In genomic region chr17:8220783-8221662, GRCh38 we compare ENCODE assay signal across 8 cellular contexts.
A peak's percentile ranks its signal among the peaks of the same experiment; 100 is the strongest.
DNase-seq lines count a peak whose midpoint lies in the region; ATAC-seq, FAIRE-seq and TF ChIP-seq lines count a peak whose summit lies in the region.

No MANE protein-coding gene starts in this region.

- ATAC-seq in HG03520 (IDR thresholded peaks at IDR 0.05; ENCODE audit: unreplicated experiment) = no peak

- peak overlapping the region; percentile 82 for H3K9ac ChIP-seq in NT2/D1 (ENCODE audit: insufficient read length, low read depth)

- peak; percentile 58 for DNase-seq in D721Med (ENCODE audit: insufficient read length, low spot score)
- DNase-seq in HTR-8/SVneo (ENCODE audit: insufficient read length, low spot score) = peak; percentile 81
- DNase-seq in NT2/D1 (ENCODE audit: low read depth, low spot score) = no peak
- peak; percentile 83 to 100 (median 99) for DNase-seq in activated CD8-positive, alpha-beta memory T cell treated with anti-CD3 and anti-CD28 coated beads for 48 hours (ENCODE audit: low read depth in 2 of 3, low spot score in 2 of 3)
- peak; percentile 74 to 84 (median 78) for DNase-seq in effector memory CD4-positive, alpha-beta T cell
- DNase-seq in medulla oblongata (ENCODE audit: extremely low spot score) = peak; percentile 98
- DNase-seq in stimulated activated CD4-positive, alpha-beta T cell treated with anti-CD3 and anti-CD28 coated beads, TNF-alpha, amount 100 ng/mL, for 1 hour (ENCODE audit: low read depth in 3 of 3, low spot score in 1 of 3) = peak; percentile 58 to 95 (median 75)

- H3K4me3 ChIP-seq in NT2/D1 (ENCODE audit: insufficient read length, low read depth) = peak overlapping the region; percentile 62
- H3K4me3 ChIP-seq in effector memory CD4-positive, alpha-beta T cell (ENCODE audit: insufficient read depth, low read depth, low read length, poor library complexity, severe bottlenecking) = peak overlapping the region; percentile 73

- H3K9me3 ChIP-seq in NT2/D1 (ENCODE audit: insufficient read depth, low read length) = no peaks in the 10 kb centered on the region
- no peaks in the 10 kb centered on the region for H3K9me3 ChIP-seq in effector memory CD4-positive, alpha-beta T cell (ENCODE audit: control insufficient read depth, low read length)

- H3K36me3 ChIP-seq in NT2/D1 (ENCODE audit: insufficient read depth, insufficient read length, low read length) = peaks cover 4% of the 10 kb centered on the region
- peaks cover 5% of the 10 kb centered on the region for H3K36me3 ChIP-seq in effector memory CD4-positive, alpha-beta T cell (ENCODE audit: control insufficient read depth, insufficient read depth, low read length)

- no peak for TF ChIP-seq CTCF in D721Med (IDR thresholded peaks at IDR 0.05; ENCODE audit: insufficient read depth, missing control alignments)

- FAIRE-seq in D721Med (lab: Jason Lieb, UNC) (no peak), HTR-8/SVneo (lab: Jason Lieb, UNC) (no peak)

- H3K27ac ChIP-seq in effector memory CD4-positive, alpha-beta T cell (ENCODE audit: insufficient read depth, low read length, poor library complexity, severe bottlenecking) = peak overlapping the region; percentile 88

- peaks cover 3% of the 10 kb centered on the region for H3K4me1 ChIP-seq in NT2/D1 (ENCODE audit: insufficient read depth, insufficient read length)
- H3K4me1 ChIP-seq in effector memory CD4-positive, alpha-beta T cell (ENCODE audit: control insufficient read depth, insufficient read depth, low read length, poor library complexity, severe bottlenecking) = peaks cover 15% of the 10 kb centered on the region

- no peaks in the 10 kb centered on the region for H3K27me3 ChIP-seq in NT2/D1 (ENCODE audit: insufficient read depth, insufficient read length)
- H3K27me3 ChIP-seq in effector memory CD4-positive, alpha-beta T cell (replicated peaks; ENCODE audit: control insufficient read depth, insufficient read depth, low read length, poor library complexity, severe bottlenecking) = no peaks in the 10 kb centered on the region
